ENCODE assay signal across 8 cellular contexts in the genomic region with DNA sequence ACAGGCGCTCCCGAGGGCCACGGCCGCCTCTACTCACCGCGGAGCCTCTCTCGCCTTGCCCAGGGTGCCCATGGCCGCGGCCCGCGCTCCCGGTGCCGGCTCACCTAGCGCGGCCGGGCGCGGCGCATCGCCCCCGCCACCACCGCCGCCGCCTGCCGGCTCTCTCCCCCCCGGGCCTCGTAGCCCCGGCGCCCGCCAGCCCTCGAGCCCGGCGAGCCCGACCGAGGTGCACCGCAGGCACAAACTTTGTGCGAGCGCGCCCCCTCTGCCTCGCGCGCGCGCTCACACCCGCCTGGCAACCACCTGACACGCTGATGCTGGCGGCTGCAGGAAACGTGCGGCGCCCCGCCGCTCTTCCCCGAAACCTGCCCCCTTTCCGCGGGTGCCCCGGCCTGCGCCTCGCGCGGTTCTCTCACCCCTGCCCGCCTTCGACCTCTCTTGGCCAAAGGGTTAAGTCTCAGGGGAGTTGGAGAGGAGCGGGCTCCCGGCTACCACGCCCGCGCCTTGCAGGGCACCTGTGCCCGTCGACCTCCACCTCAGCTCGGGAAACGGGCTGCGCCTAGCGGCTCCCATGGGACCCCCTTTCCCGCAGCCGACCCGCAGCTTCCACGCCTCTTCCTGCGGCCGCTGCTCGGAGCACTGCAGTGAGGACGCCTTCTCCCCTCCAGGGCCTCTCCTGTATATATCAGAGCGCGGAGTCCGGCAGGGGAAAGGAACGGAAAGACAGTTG. TPM values are rescaled to one million over a fixed set of nuclear protein-coding genes. Genes with fewer than 3 reads are reported as not detected.
A peak's percentile ranks its signal among the peaks of the same experiment; 100 is the strongest.
DNase-seq lines count a peak whose midpoint lies in the region; ATAC-seq and TF ChIP-seq lines count a peak whose summit lies in the region.

A gene (minus strand): TSS at position 258 of the 730 bp plus-strand sequence. CDS start 186 bp downstream, at position 72.

- H3K27ac ChIP-seq in breast epithelium, result peak within 1 kb of the TSS in 1 of 2 donors; percentile 29

- TF ChIP-seq POLR2A in breast epithelium (IDR thresholded peaks at IDR 0.05), result no peak

- CTCF ChIA-PET in GM10248 (lab: Yijun Ruan, JAX), result interaction anchor here (0.9 to 8.5 kb wide), 64 partner anchors 9 to 479 kb away, joined by 3 to 179 read pairs (median 8); a partner anchor contains a TSS

- no peaks in the 10 kb centered on the region for H3K36me3 ChIP-seq in breast epithelium

- no peaks in the 10 kb centered on the region for H3K9me3 ChIP-seq in breast epithelium

- H3K4me3 ChIP-seq in Jurkat, Clone E6-1 (ENCODE audit: low read length), result peak within 1 kb of the TSS; percentile 89
- H3K4me3 ChIP-seq in breast epithelium, result peak within 1 kb of the TSS; percentile 51 to 69 (median 66)

- POLR2A ChIA-PET in GM10248 (lab: Yijun Ruan, JAX), result interaction anchor here (1.0 to 1.3 kb wide), 4 partner anchors 66 to 125 kb away, joined by 3 to 5 read pairs (median 4); no protein-coding TSS in a partner anchor

- DNase-seq in GM10248 (ENCODE audit: extremely low spot score) (peak; percentile 84), UCSD-AML1 (lab: John Stamatoyannopoulos, UW; ENCODE audit: unreplicated experiment) (peak; percentile 66), breast epithelium (ENCODE audit: low spot score in 2 of 2) (peak in 1 of 2 donors; percentile 21), kidney tubule cell (ENCODE audit: low spot score) (peak; percentile 75), globus pallidus (ENCODE audit: low spot score) (no peak)
- peak; percentile 79 for DNase-seq in Jurkat, Clone E6-1 (ENCODE audit: low read depth, low spot score)
- DNase-seq in stimulated activated CD4-positive, alpha-beta T cell treated with anti-CD3 and anti-CD28 coated beads, Interleukin-2, amount 100 ng/mL, for 24 hours, result peak; percentile 83 to 85

- TF ChIP-seq CTCF in GM10248 (IDR thresholded peaks at IDR 0.05; ENCODE audit: control extremely low read depth, extremely low read depth, low read depth, missing control alignments) (peak; percentile 54), breast epithelium (IDR thresholded peaks at IDR 0.05) (no peak)

- no peaks in the 10 kb centered on the region for H3K27me3 ChIP-seq in breast epithelium

- intact Hi-C loops in breast epithelium (cut with DNase I; ENCODE audit: low total_unique reads), result no loop called here

- H3K4me1 ChIP-seq in breast epithelium, result no peaks in the 10 kb centered on the region

- ATAC-seq in GM21619 (IDR thresholded peaks at IDR 0.05; ENCODE audit: unreplicated experiment), result peak; percentile 55

RNA-seq across cellular contexts. Expression of the gene that starts here (rescaled TPM):
- 35.1 TPM for polyA plus RNA-seq in Jurkat, Clone E6-1 (2012; ENCODE audit: insufficient read depth, insufficient read length)
- total RNA-seq in breast epithelium, result 1 to 10 TPM in 2 of 3 donors, under 1 TPM in 1; 0.96 to 4.8 (median 1.3) TPM
